ENCODE assay signal across 17 cellular contexts in the genomic region with DNA sequence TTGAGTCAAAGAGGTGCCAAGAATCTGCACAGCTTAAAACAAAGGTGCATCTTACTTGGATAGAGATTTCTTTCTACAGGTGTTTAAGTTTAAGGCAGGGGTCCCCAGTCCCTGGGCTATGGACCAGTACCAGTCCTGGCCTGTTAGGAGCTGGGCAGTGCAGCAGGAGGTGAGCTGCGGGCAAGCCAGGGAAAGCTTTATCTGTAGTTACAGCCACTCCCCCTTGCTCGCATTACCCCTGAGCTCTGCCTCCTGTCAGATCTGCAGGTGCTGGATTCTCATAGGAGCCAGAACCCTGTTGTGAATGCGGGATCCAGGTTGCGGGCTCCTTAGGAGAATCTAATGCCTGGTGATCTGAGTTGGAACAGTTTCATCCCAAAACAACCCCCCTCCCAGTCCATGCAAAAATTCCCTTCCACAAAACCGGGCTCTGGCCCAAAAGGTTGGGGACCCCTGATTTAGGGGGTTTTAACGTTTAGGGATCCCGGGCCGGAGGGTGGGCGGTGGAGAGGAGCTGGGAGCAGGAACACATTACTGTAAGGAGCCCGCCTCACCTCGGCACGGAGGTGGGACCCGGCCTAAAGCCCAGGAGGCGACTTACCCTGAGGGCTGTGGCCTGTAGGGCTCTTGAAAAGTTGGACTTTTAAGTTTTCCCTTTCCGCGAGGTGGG.
A peak's percentile ranks its signal among the peaks of the same experiment; 100 is the strongest.
DNase-seq lines count a peak whose midpoint lies in the region; ATAC-seq and TF ChIP-seq lines count a peak whose summit lies in the region.
"Had no signal": no experiment of that assay in that cellular context is flagged by ENCODE, and none has a peak within 500 bp of the region (broad histone marks: within the 10 kb centered on the region; RNA-seq: fewer than 3 reads in every experiment).

No MANE protein-coding gene starts in this region.

- H4K8ac ChIP-seq in IMR-90 (ENCODE audit: low read depth in 2 of 2, low read length in 2 of 2): no peak overlapping the region; a peak in 1 of 4 replicates

- 100% methylated on average over 1 of the region's 16 CpGs; no CpG with 5 or more reads in 1 of the 2 experiments for WGBS in IMR-90 (ENCODE audit: extremely low coverage in 2 of 2, insufficient read length in 1 of 2), 2 experiments
- 89 to 90% methylated on average over 11 to 16 of the region's 16 CpGs for WGBS in endodermal cell (ENCODE audit: insufficient coverage in 1 of 2, insufficient read length in 1 of 2), 2 experiments
- 85 to 90% methylated on average over 16 of the region's 16 CpGs for WGBS in sigmoid colon, 2 donors

- no peak overlapping the region for H3K27ac Mint-ChIP-seq in activated CD4-positive, alpha-beta T cell treated with anti-CD3 and anti-CD28 coated beads, Interleukin-2, amount 10 ng/mL, durations not matched to agents 7 days and 5 days
- no peak overlapping the region for H3K27ac Mint-ChIP-seq in endodermal cell
- no peak overlapping the region for H3K27ac Mint-ChIP-seq in Caco-2 (ENCODE audit: unreplicated experiment)

- H3K23ac ChIP-seq in IMR-90 (ENCODE audit: low read depth, low read length): no peak overlapping the region

- no peak for DNase-seq in activated CD4-positive, alpha-beta T cell treated with anti-CD3 and anti-CD28 coated beads, Interleukin-2, amount 10 ng/mL, durations not matched to agents 7 days and 5 days
- DNase-seq in activated CD4-positive, alpha-beta T cell treated with anti-CD3 and anti-CD28 coated beads, Interleukin-2, amount 50 U/mL, for 4 hours: no peak
- DNase-seq in IMR-90: no peak
- peak; percentile 39 for DNase-seq in endodermal cell
- DNase-seq in sigmoid colon: peak; percentile 68
- DNase-seq in PC-3: no peak
- DNase-seq in Caco-2: no peak
- DNase-seq: anterior cingulate cortex; COR-L47; GF-D8; SHP77 treated with DMSO at 0.1 percent for 48 hours; stimulated activated CD8-positive, alpha-beta memory T cell treated with anti-CD3 and anti-CD28 coated beads, Interleukin-4, amount 100 ng/mL, for 48 hours had no signal

- H3K36me3 ChIP-seq in IMR-90 (ENCODE audit: control insufficient read depth, insufficient read depth, low read length) (no peaks in the 10 kb centered on the region), endodermal cell (ENCODE audit: control insufficient read depth, insufficient read depth, low read length) (no peaks in the 10 kb centered on the region), sigmoid colon (peaks cover 0 to 5% (median 0%) of the 10 kb centered on the region in 4 donors), PC-3 (ENCODE audit: low read depth, low read length) (no peaks in the 10 kb centered on the region), Caco-2 (ENCODE audit: control insufficient read depth, insufficient read depth, low read length) (no peaks in the 10 kb centered on the region)
- H3K36me3 ChIP-seq: esophagus muscularis mucosa, right atrium auricular region, upper lobe of left lung had no signal

- no peak overlapping the region for H3K14ac ChIP-seq in IMR-90 (replicated peaks; ENCODE audit: low read depth, low read length)

- POLR2A ChIA-PET in activated CD4-positive, alpha-beta T cell treated with anti-CD3 and anti-CD28 coated beads, Interleukin-2, amount 10 ng/mL, durations not matched to agents 7 days and 5 days (lab: Charles Lee): no interaction called here
- POLR2A ChIA-PET in IMR-90 (lab: Charles Lee; ENCODE audit: unreplicated experiment): no interaction called here
- POLR2A ChIA-PET in PC-3 (lab: Charles Lee; ENCODE audit: unreplicated experiment): no interaction called here
- POLR2A ChIA-PET in Caco-2 (lab: Charles Lee): no interaction called here

- H2AK5ac ChIP-seq in IMR-90 (ENCODE audit: low read depth, low read length): no peak overlapping the region

- H3K9me3 ChIP-seq in IMR-90 (ENCODE audit: control insufficient read depth, insufficient read depth, low read length) (peaks cover 3% of the 10 kb centered on the region), endodermal cell (ENCODE audit: control insufficient read depth, low read length) (peaks cover 19% of the 10 kb centered on the region), sigmoid colon (peaks cover 3 to 12% (median 4%) of the 10 kb centered on the region in 4 donors), PC-3 (ENCODE audit: low read length) (peaks cover 12% of the 10 kb centered on the region; the same call in 1 of the 2 replicates), Caco-2 (peaks cover 21% of the 10 kb centered on the region)

- no peak overlapping the region for H3K56ac ChIP-seq in IMR-90 (ENCODE audit: extremely low read depth, insufficient read depth, low read length)

- in situ Hi-C loops in IMR-90 (cut with MboI; ENCODE audit: low sequenced_read_pairs): no loop called here

- peaks cover 7% of the 10 kb centered on the region for H3K36me3 Mint-ChIP-seq in activated CD4-positive, alpha-beta T cell treated with anti-CD3 and anti-CD28 coated beads, Interleukin-2, amount 10 ng/mL, durations not matched to agents 7 days and 5 days (ENCODE audit: low read depth)
- H3K36me3 Mint-ChIP-seq in endodermal cell (ENCODE audit: low read depth) (peaks cover 3% of the 10 kb centered on the region), Caco-2 (ENCODE audit: insufficient read depth, unreplicated experiment) (no peaks in the 10 kb centered on the region)

- H2BK15ac ChIP-seq in IMR-90 (ENCODE audit: low read depth, low read length): no peak overlapping the region

- no peak for TF ChIP-seq POLR2A in IMR-90 (IDR thresholded peaks at IDR 0.05; ENCODE audit: low read depth, low read length)
- TF ChIP-seq POLR2A in sigmoid colon (IDR thresholded peaks at IDR 0.05): no peak

- ATAC-seq in IMR-90 (ENCODE audit: low read depth): no peak
- no peak for ATAC-seq in PC-3
- no peak for ATAC-seq in HG03196 (IDR thresholded peaks at IDR 0.05; ENCODE audit: unreplicated experiment)

- no peak overlapping the region for H4K91ac ChIP-seq in IMR-90 (ENCODE audit: insufficient read depth, low read depth, low read length)

- intact Hi-C loops in IMR-90 (cut with micrococcal nuclease): loop anchor here (10.0 kb wide), 1 partner anchor 88 kb away; no protein-coding TSS in a partner anchor
- intact Hi-C loops in sigmoid colon (cut with DNase I): loop anchor here (10.0 kb wide), 1 partner anchor 518 kb away; a partner anchor contains a TSS
- intact Hi-C loops in PC-3 (cut with micrococcal nuclease): no loop called here
- intact Hi-C loops in Caco-2 (cut with micrococcal nuclease; ENCODE audit: unreplicated experiment): no loop called here

- H2BK5ac ChIP-seq in IMR-90 (ENCODE audit: low read depth, low read length, poor library complexity, severe bottlenecking): no peak overlapping the region

- H3K4me1 ChIP-seq in IMR-90 (ENCODE audit: control insufficient read depth, insufficient read depth, low read length) (peaks cover 10% of the 10 kb centered on the region), endodermal cell (ENCODE audit: control insufficient read depth, insufficient read depth, low read length) (no peaks in the 10 kb centered on the region), sigmoid colon (peaks cover 0 to 37% (median 25%) of the 10 kb centered on the region in 4 donors), PC-3 (ENCODE audit: insufficient read depth, low read length) (peaks cover 9% of the 10 kb centered on the region), Caco-2 (no peaks in the 10 kb centered on the region)

- CTCF ChIA-PET in activated CD4-positive, alpha-beta T cell treated with anti-CD3 and anti-CD28 coated beads, Interleukin-2, amount 10 ng/mL, durations not matched to agents 7 days and 5 days (lab: Charles Lee): interaction anchor here (0.7 kb wide), 1 partner anchor 51 kb away, joined by 4 read pairs; no protein-coding TSS in a partner anchor
- CTCF ChIA-PET in IMR-90 (lab: Yijun Ruan, JAX): no interaction called here
- CTCF ChIA-PET in PC-3 (lab: Charles Lee): no interaction called here
- CTCF ChIA-PET in Caco-2 (lab: Charles Lee): no interaction called here

- peaks cover 27% of the 10 kb centered on the region for H3K79me2 ChIP-seq in PC-3 (ENCODE audit: low read length)

- peaks cover 12 to 29% of the 10 kb centered on the region in 2 experiments; a peak in 2 of 4 replicates for H3K79me1 ChIP-seq in IMR-90 (ENCODE audit: low read depth in 1 of 2, low read length in 2 of 2)

- H2AFZ ChIP-seq in IMR-90 (replicated peaks; ENCODE audit: low read length, poor library complexity): peak overlapping the region; percentile 99
- no peak overlapping the region for H2AFZ ChIP-seq in PC-3 (ENCODE audit: low read length)

- no peak for TF ChIP-seq RAD21 in IMR-90 (IDR thresholded peaks at IDR 0.05; ENCODE audit: low read length)

- H3K9ac ChIP-seq in IMR-90 (ENCODE audit: low read depth, low read length) (no peak overlapping the region), endodermal cell (ENCODE audit: extremely low read depth, low read length, poor library complexity, severe bottlenecking) (no peak overlapping the region), PC-3 (ENCODE audit: low read length) (no peak overlapping the region)

- no peaks in the 10 kb centered on the region for H3F3A ChIP-seq in PC-3 (ENCODE audit: low read length, unreplicated experiment)

- no peaks in the 10 kb centered on the region; the same call in 1 of the 2 replicates for H4K20me1 ChIP-seq in IMR-90 (ENCODE audit: insufficient read depth, low read length)
- H4K20me1 ChIP-seq in PC-3 (ENCODE audit: low read length): no peaks in the 10 kb centered on the region

- H3K4me1 Mint-ChIP-seq in activated CD4-positive, alpha-beta T cell treated with anti-CD3 and anti-CD28 coated beads, Interleukin-2, amount 10 ng/mL, durations not matched to agents 7 days and 5 days: peaks cover 22% of the 10 kb centered on the region
- peaks cover 10% of the 10 kb centered on the region for H3K4me1 Mint-ChIP-seq in endodermal cell
- H3K4me1 Mint-ChIP-seq in Caco-2 (ENCODE audit: low read depth, unreplicated experiment): no peaks in the 10 kb centered on the region

- H3K4me3 ChIP-seq in IMR-90 (ENCODE audit: insufficient read depth, low read depth, low read length) (no peak overlapping the region), endodermal cell (ENCODE audit: low read length) (no peak overlapping the region), sigmoid colon (no peak overlapping the region), PC-3 (ENCODE audit: low read length) (no peak overlapping the region), Caco-2 (ENCODE audit: low read depth, low read length) (no peak overlapping the region)

- peaks cover 25% of the 10 kb centered on the region for H3K9me3 Mint-ChIP-seq in activated CD4-positive, alpha-beta T cell treated with anti-CD3 and anti-CD28 coated beads, Interleukin-2, amount 10 ng/mL, durations not matched to agents 7 days and 5 days
- peaks cover 41% of the 10 kb centered on the region for H3K9me3 Mint-ChIP-seq in endodermal cell
- peaks cover 14% of the 10 kb centered on the region for H3K9me3 Mint-ChIP-seq in Caco-2 (ENCODE audit: unreplicated experiment)

- H3K4ac ChIP-seq in IMR-90 (ENCODE audit: low read depth, low read length): no peak overlapping the region

- no peak overlapping the region for H2AK9ac ChIP-seq in IMR-90 (replicated peaks; ENCODE audit: low read depth, low read length, poor library complexity)

- H3K27ac ChIP-seq in IMR-90 (ENCODE audit: insufficient read depth, low read length): no peak overlapping the region
- no peak overlapping the region for H3K27ac ChIP-seq in endodermal cell (ENCODE audit: low read depth, low read length)
- no peak overlapping the region for H3K27ac ChIP-seq in sigmoid colon
- no peak overlapping the region for H3K27ac ChIP-seq in PC-3 (ENCODE audit: low read length)
- H3K27ac ChIP-seq: coronary artery had no signal

- no peak overlapping the region for H2BK120ac ChIP-seq in IMR-90 (ENCODE audit: low read depth, low read length)

- H3K4me2 ChIP-seq in IMR-90 (ENCODE audit: low read depth, low read length) (no peak overlapping the region), PC-3 (ENCODE audit: low read length) (no peak overlapping the region)

- dilution Hi-C loops in IMR-90 (cut with HindIII; ENCODE audit: low sequenced_read_pairs, unreplicated experiment): no loop called here

- peak overlapping the region; percentile 22 for H3K4me3 Mint-ChIP-seq in activated CD4-positive, alpha-beta T cell treated with anti-CD3 and anti-CD28 coated beads, Interleukin-2, amount 10 ng/mL, durations not matched to agents 7 days and 5 days
- H3K4me3 Mint-ChIP-seq in endodermal cell: peak overlapping the region; percentile 84
- H3K4me3 Mint-ChIP-seq in Caco-2 (ENCODE audit: unreplicated experiment): no peak overlapping the region

- H3K18ac ChIP-seq in IMR-90 (ENCODE audit: low read depth, low read length): no peak overlapping the region

- no peak for TF ChIP-seq CTCF in IMR-90 (conservative IDR thresholded peaks at IDR 0.05; ENCODE audit: low read depth, low read length)
- no peak for TF ChIP-seq CTCF in endodermal cell (conservative IDR thresholded peaks at IDR 0.05)
- no peak for TF ChIP-seq CTCF in sigmoid colon (IDR thresholded peaks at IDR 0.05)
- no peak for TF ChIP-seq CTCF in PC-3 (conservative IDR thresholded peaks at IDR 0.05; ENCODE audit: low read depth, low read length)
- no peak for TF ChIP-seq CTCF in Caco-2 (IDR thresholded peaks at IDR 0.05; ENCODE audit: insufficient read depth in 1 of 2, low read depth in 1 of 2, low read length in 1 of 2, severe bottlenecking in 1 of 2, unreplicated experiment in 1 of 2)

- TF ChIP-seq EP300 in sigmoid colon (IDR thresholded peaks at IDR 0.05): no peak

- no peak overlapping the region for H2BK20ac ChIP-seq in IMR-90 (ENCODE audit: low read depth, low read length)

- BruUV-seq in IMR-90 (replicated peaks; lab: Mats Ljungman, UMichigan) (no TSS peak), PC-3 (replicated peaks; lab: Mats Ljungman, UMichigan) (no TSS peak), Caco-2 (replicated peaks; lab: Mats Ljungman, UMichigan) (no TSS peak)

- no peak overlapping the region for H4K5ac ChIP-seq in IMR-90 (ENCODE audit: low read depth, low read length)

- no peaks in the 10 kb centered on the region for H3K9me2 ChIP-seq in PC-3 (replicated peaks; ENCODE audit: low read length)

- H3K27me3 ChIP-seq in IMR-90 (ENCODE audit: control insufficient read depth, insufficient read depth, low read length): no peaks in the 10 kb centered on the region
- no peaks in the 10 kb centered on the region for H3K27me3 ChIP-seq in endodermal cell (ENCODE audit: control insufficient read depth, insufficient read depth, low read length, poor library complexity, severe bottlenecking)
- H3K27me3 ChIP-seq in sigmoid colon: no peaks in the 10 kb centered on the region
- no peaks in the 10 kb centered on the region for H3K27me3 ChIP-seq in PC-3 (ENCODE audit: low read length)
- H3K27me3 ChIP-seq in Caco-2 (replicated peaks; ENCODE audit: control insufficient read depth, insufficient read depth, low read length): no peaks in the 10 kb centered on the region
- H3K27me3 ChIP-seq: esophagus muscularis mucosa, right atrium auricular region, upper lobe of left lung had no signal

- peaks cover 5% of the 10 kb centered on the region for H3K27me3 Mint-ChIP-seq in activated CD4-positive, alpha-beta T cell treated with anti-CD3 and anti-CD28 coated beads, Interleukin-2, amount 10 ng/mL, durations not matched to agents 7 days and 5 days
- H3K27me3 Mint-ChIP-seq in endodermal cell (ENCODE audit: insufficient read depth): peaks cover 17% of the 10 kb centered on the region
- H3K27me3 Mint-ChIP-seq in Caco-2 (ENCODE audit: insufficient read depth, unreplicated experiment): no peaks in the 10 kb centered on the region

- H3K9me1 ChIP-seq in IMR-90 (ENCODE audit: insufficient read depth, low read length): peaks cover 9% of the 10 kb centered on the region; the same call in 1 of the 2 replicates

Comparison
In these comparisons a context has a peak if more than half of its experiments do, and no peak if none do; other contexts are left out.
1. DNase-seq: peak in endodermal cell (single experiment) and sigmoid colon (single experiment); none in activated CD4-positive, alpha-beta T cell treated with anti-CD3 and anti-CD28 coated beads, Interleukin-2, amount 10 ng/mL, durations not matched to agents 7 days and 5 days (single experiment), activated CD4-positive, alpha-beta T cell treated with anti-CD3 and anti-CD28 coated beads, Interleukin-2, amount 50 U/mL, for 4 hours (0 of 2), IMR-90 (single experiment), PC-3 (single experiment) and Caco-2 (0 of 2).
2. intact Hi-C loops: an anchor here in IMR-90 (10.0 kb wide) and sigmoid colon (10.0 kb wide); none called in PC-3 and Caco-2.